Comparison of ENCODE assay signal across 12 cellular contexts in genomic region chr1:211610779-211611556, GRCh38. TPM values are rescaled to one million over a fixed set of nuclear protein-coding genes. Genes with fewer than 3 reads are reported as not detected.
DNase-seq lines count a peak whose midpoint lies in the region; ATAC-seq and TF ChIP-seq lines count a peak whose summit lies in the region.
"Had no signal": no experiment of that assay in that cellular context is flagged by ENCODE, and none has a peak within 500 bp of the region (broad histone marks: within the 10 kb centered on the region; RNA-seq: fewer than 3 reads in every experiment).

No MANE protein-coding gene starts in this region.

- H3K4me1 Mint-ChIP-seq in activated CD4-positive, alpha-beta T cell treated with anti-CD3 and anti-CD28 coated beads, Interleukin-2, amount 10 ng/mL, durations not matched to agents 24 days and 14 days: peaks cover 20% of the 10 kb centered on the region

- H3K9me3 Mint-ChIP-seq in activated CD4-positive, alpha-beta T cell treated with anti-CD3 and anti-CD28 coated beads, Interleukin-2, amount 10 ng/mL, durations not matched to agents 24 days and 14 days: no peaks in the 10 kb centered on the region
- H3K9me3 Mint-ChIP-seq: central memory CD8-positive, alpha-beta T cell; T-helper 2 cell treated with Interferon-gamma antibody and Interleukin-4, amounts not matched to agents 5 μg/mL and 100 μg/mL, for 36 hours had no signal

- intact Hi-C loops in activated CD4-positive, alpha-beta T cell treated with anti-CD3 and anti-CD28 coated beads, Interleukin-2, amount 10 ng/mL, durations not matched to agents 24 days and 14 days (cut with micrococcal nuclease): no loop called here

- no peak overlapping the region for H3K27ac Mint-ChIP-seq in activated CD4-positive, alpha-beta T cell treated with anti-CD3 and anti-CD28 coated beads, Interleukin-2, amount 10 ng/mL, durations not matched to agents 24 days and 14 days
- H3K27ac Mint-ChIP-seq: T-helper 2 cell treated with Interferon-gamma antibody and Interleukin-4, amounts not matched to agents 5 μg/mL and 100 μg/mL, for 36 hours had no signal

- DNase-seq in NCI-H2196 treated with DMSO at 0.1 percent for 48 hours (lab: John Stamatoyannopoulos, UW; ENCODE audit: unreplicated experiment) (peak; percentile 6), NCI-H2196 (lab: John Stamatoyannopoulos, UW; ENCODE audit: unreplicated experiment) (no peak), astrocyte of the spinal cord (ENCODE audit: low read depth, low spot score) (peak; percentile 28), inferior parietal cortex (ENCODE audit: extremely low spot score) (peak; percentile 53), ureter (ENCODE audit: low spot score) (peak; percentile 51), mucosa of gallbladder (ENCODE audit: low spot score) (no peak)
- no peak for DNase-seq in activated CD4-positive, alpha-beta T cell treated with anti-CD3 and anti-CD28 coated beads, Interleukin-2, amount 10 ng/mL, durations not matched to agents 24 days and 14 days
- DNase-seq: activated CD8-positive, alpha-beta memory T cell treated with anti-CD3 and anti-CD28 coated beads, Interleukin-2, amount 50 U/mL, for 48 hours; NCI-H524 treated with DMSO at 0.1 percent for 48 hours had no signal

- H3K27me3 Mint-ChIP-seq in activated CD4-positive, alpha-beta T cell treated with anti-CD3 and anti-CD28 coated beads, Interleukin-2, amount 10 ng/mL, durations not matched to agents 24 days and 14 days: no peaks in the 10 kb centered on the region

- H3K4me3 Mint-ChIP-seq in activated CD4-positive, alpha-beta T cell treated with anti-CD3 and anti-CD28 coated beads, Interleukin-2, amount 10 ng/mL, durations not matched to agents 24 days and 14 days: no peak overlapping the region
- H3K4me3 Mint-ChIP-seq: central memory CD8-positive, alpha-beta T cell; T-helper 2 cell treated with Interferon-gamma antibody and Interleukin-4, amounts not matched to agents 5 μg/mL and 100 μg/mL, for 36 hours had no signal

- in situ Hi-C loops in astrocyte of the spinal cord (cut with HindIII; ENCODE audit: low sequenced_read_pairs): no loop called here

- H3K36me3 Mint-ChIP-seq in activated CD4-positive, alpha-beta T cell treated with anti-CD3 and anti-CD28 coated beads, Interleukin-2, amount 10 ng/mL, durations not matched to agents 24 days and 14 days (ENCODE audit: low read depth): no peaks in the 10 kb centered on the region

- H3K4me3 ChIP-seq in astrocyte of the spinal cord (ENCODE audit: low read depth, low read length): no peak overlapping the region

- no peak for TF ChIP-seq CTCF in astrocyte of the spinal cord (IDR thresholded peaks at IDR 0.05; ENCODE audit: low read depth, low read length)

- ATAC-seq in HG03039 (IDR thresholded peaks at IDR 0.05; ENCODE audit: unreplicated experiment): no peak

RNA-seq across cellular contexts. Expression of gene SLC30A1, which starts 32.0 kb away (rescaled TPM):
- total RNA-seq in ureter: 28.9 TPM
- total RNA-seq in activated CD4-positive, alpha-beta T cell treated with anti-CD3 and anti-CD28 coated beads, Interleukin-2, amount 10 ng/mL, durations not matched to agents 24 days and 14 days: 8.5 and 9.0 TPM in 2 replicates
- 28.1 TPM for total RNA-seq in mucosa of gallbladder

Comparison
In these comparisons a context has a peak if more than half of its experiments do, and no peak if none do; other contexts are left out.
1. DNase-seq: peak in NCI-H2196 treated with DMSO at 0.1 percent for 48 hours (single experiment), astrocyte of the spinal cord (single experiment), inferior parietal cortex (single experiment) and ureter (single experiment); none in NCI-H2196 (single experiment), activated CD4-positive, alpha-beta T cell treated with anti-CD3 and anti-CD28 coated beads, Interleukin-2, amount 10 ng/mL, durations not matched to agents 24 days and 14 days (single experiment) and mucosa of gallbladder (single experiment).